Comparison of ENCODE assay signal across 11 cellular contexts in genomic region chr20:31700747-31701146, GRCh38. TPM values are rescaled to one million over a fixed set of nuclear protein-coding genes. Genes with fewer than 3 reads are reported as not detected.
DNase-seq lines count a peak whose midpoint lies in the region; ATAC-seq and TF ChIP-seq lines count a peak whose summit lies in the region.
"Had no signal": no experiment of that assay in that cellular context is flagged by ENCODE, and none has a peak within 500 bp of the region (broad histone marks: within the 10 kb centered on the region; RNA-seq: fewer than 3 reads in every experiment).

No MANE protein-coding gene starts in this region.

- H3K4me3 ChIP-seq in body of pancreas, result no peak overlapping the region
- no peak overlapping the region for H3K4me3 ChIP-seq in muscle layer of duodenum (ENCODE audit: low read depth in 1 of 2, low read length in 2 of 2)
- H3K4me3 ChIP-seq in upper lobe of left lung, result no peak overlapping the region
- no peak overlapping the region for H3K4me3 ChIP-seq in SJCRH30
- H3K4me3 ChIP-seq: HAP-1 had no signal

- H3K9me3 ChIP-seq in body of pancreas, result no peaks in the 10 kb centered on the region
- no peaks in the 10 kb centered on the region for H3K9me3 ChIP-seq in muscle layer of duodenum (ENCODE audit: control insufficient read depth in 1 of 2, low read length in 2 of 2)
- no peaks in the 10 kb centered on the region for H3K9me3 ChIP-seq in upper lobe of left lung
- H3K9me3 ChIP-seq in SJCRH30 (replicated peaks), result no peaks in the 10 kb centered on the region
- H3K9me3 ChIP-seq: HAP-1 had no signal

- WGBS in body of pancreas, 2 donors, result 60 to 62% methylated on average over 5 of the region's 5 CpGs
- WGBS in upper lobe of left lung, 2 donors, result 82 to 89% methylated on average over 5 of the region's 5 CpGs

- H3K9me3 Mint-ChIP-seq in activated naive CD4-positive, alpha-beta T cell treated with anti-CD3 and anti-CD28 coated beads for 36 hours, result no peaks in the 10 kb centered on the region

- peaks cover 72% of the 10 kb centered on the region for H3K4me1 Mint-ChIP-seq in activated naive CD4-positive, alpha-beta T cell treated with anti-CD3 and anti-CD28 coated beads for 36 hours (ENCODE audit: low read depth)

- no peak for TF ChIP-seq EP300 in upper lobe of left lung (IDR thresholded peaks at IDR 0.05)

- no peaks in the 10 kb centered on the region for H3K27me3 Mint-ChIP-seq in activated naive CD4-positive, alpha-beta T cell treated with anti-CD3 and anti-CD28 coated beads for 36 hours (ENCODE audit: low read depth)

- TF ChIP-seq POLR2A in body of pancreas (IDR thresholded peaks at IDR 0.05), result no peak
- TF ChIP-seq POLR2A in upper lobe of left lung (IDR thresholded peaks at IDR 0.05), result no peak

- TF ChIP-seq CTCF in body of pancreas (IDR thresholded peaks at IDR 0.05) (no peak), upper lobe of left lung (IDR thresholded peaks at IDR 0.05) (no peak)

- ATAC-seq in body of pancreas (no peak), upper lobe of left lung (ENCODE audit: low FRiP score in 2 of 2) (no peak), GM18858 (IDR thresholded peaks at IDR 0.05; ENCODE audit: unreplicated experiment) (no peak)

- H3K27ac ChIP-seq in body of pancreas, result peak overlapping the region in 3 of 4 donors; percentile 74 to 94 (median 82)
- peak overlapping the region; percentile 92 for H3K27ac ChIP-seq in muscle layer of duodenum (ENCODE audit: low read length)
- H3K27ac ChIP-seq in upper lobe of left lung, result peak overlapping the region; percentile 82 to 99 (median 90)
- H3K27ac ChIP-seq in SJCRH30, result no peak overlapping the region

- CTCF ChIA-PET in activated naive CD4-positive, alpha-beta T cell treated with anti-CD3 and anti-CD28 coated beads for 36 hours (lab: Charles Lee), result interaction anchor here (0.6 to 6.2 kb wide), 6 partner anchors 12 to 67 kb away, joined by 3 to 37 read pairs (median 3); no protein-coding TSS in a partner anchor

- peaks cover 46% of the 10 kb centered on the region for H3K36me3 Mint-ChIP-seq in activated naive CD4-positive, alpha-beta T cell treated with anti-CD3 and anti-CD28 coated beads for 36 hours (ENCODE audit: low read depth)

- H3K27ac Mint-ChIP-seq in activated naive CD4-positive, alpha-beta T cell treated with anti-CD3 and anti-CD28 coated beads for 36 hours, result peak overlapping the region; percentile 91

- no peaks in the 10 kb centered on the region for H3K36me3 ChIP-seq in body of pancreas (replicated peaks in 1 of 2; ENCODE audit: insufficient read depth in 1 of 2, low read depth in 2 of 2)
- peaks cover under 1 to 5% of the 10 kb centered on the region in 2 donors for H3K36me3 ChIP-seq in muscle layer of duodenum (ENCODE audit: control insufficient read depth in 1 of 2, insufficient read depth in 2 of 2, low read length in 2 of 2)
- H3K36me3 ChIP-seq in upper lobe of left lung, result peaks cover 0 to 38% (median 7%) of the 10 kb centered on the region in 4 donors
- peaks cover 10% of the 10 kb centered on the region for H3K36me3 ChIP-seq in SJCRH30

- H3K4me1 ChIP-seq in body of pancreas (peaks cover 85% of the 10 kb centered on the region), muscle layer of duodenum (ENCODE audit: control insufficient read depth in 1 of 2, insufficient read depth in 2 of 2, low read length in 2 of 2) (peaks cover 15 to 19% of the 10 kb centered on the region in 2 donors), upper lobe of left lung (peaks cover 65 to 97% (median 83%) of the 10 kb centered on the region in 4 donors), SJCRH30 (peaks cover 30% of the 10 kb centered on the region)

- H3K27me3 ChIP-seq in body of pancreas, result no peaks in the 10 kb centered on the region
- H3K27me3 ChIP-seq in muscle layer of duodenum (ENCODE audit: low read depth, low read length), result no peaks in the 10 kb centered on the region
- no peaks in the 10 kb centered on the region for H3K27me3 ChIP-seq in upper lobe of left lung
- no peaks in the 10 kb centered on the region for H3K27me3 ChIP-seq in SJCRH30

- no peak for DNase-seq in activated naive CD4-positive, alpha-beta T cell treated with anti-CD3 and anti-CD28 coated beads for 36 hours
- no peak for DNase-seq in activated naive CD4-positive, alpha-beta T cell (lab: John Stamatoyannopoulos, UW)
- DNase-seq in body of pancreas (no peak), upper lobe of left lung (no peak), SJCRH30 (no peak), C1 segment of cervical spinal cord (lab: John Stamatoyannopoulos, UW) (no peak)
- DNase-seq: effector CD4-positive, alpha-beta T cell; occipital lobe had no signal

- no peak overlapping the region for H3K4me3 Mint-ChIP-seq in activated naive CD4-positive, alpha-beta T cell treated with anti-CD3 and anti-CD28 coated beads for 36 hours

- intact Hi-C loops in activated naive CD4-positive, alpha-beta T cell treated with anti-CD3 and anti-CD28 coated beads for 36 hours (cut with micrococcal nuclease), result no loop called here
- intact Hi-C loops in body of pancreas (cut with DNase I), result no loop called here

RNA-seq across cellular contexts. Expression of gene BCL2L1, which starts 21.9 kb away (rescaled TPM):
- 10 to 100 TPM; 87.9 to 89.2 TPM for total RNA-seq in activated naive CD4-positive, alpha-beta T cell treated with anti-CD3 and anti-CD28 coated beads for 36 hours
- total RNA-seq in body of pancreas, result 100 to 1,000 TPM in 1 of 2 donors, 10 to 100 TPM in 1; 96.2 to 103 TPM
- 100 to 1,000 TPM; 131 to 245 (median 182) TPM for total RNA-seq in upper lobe of left lung
- 33.1 and 33.4 TPM in 2 replicates for total RNA-seq in SJCRH30 (2014; rRNA removed; shearing (Covaris generic))

RNA-seq across cellular contexts. Expression of gene TPX2, which starts 38.3 kb away (rescaled TPM):
- total RNA-seq in activated naive CD4-positive, alpha-beta T cell treated with anti-CD3 and anti-CD28 coated beads for 36 hours, result 100 to 1,000 TPM; 166 to 175 TPM
- not detected for total RNA-seq in body of pancreas
- total RNA-seq in upper lobe of left lung, result 1 to 10 TPM; 1.0 to 6.7 (median 3.8) TPM
- 237 and 240 TPM in 2 replicates for total RNA-seq in SJCRH30 (2014; rRNA removed; shearing (Covaris generic))

Comparison
In these comparisons a context has a peak if more than half of its experiments do, and no peak if none do; other contexts are left out.
1. RNA of gene TPX2, which starts 38.3 kb away (total RNA-seq): 237 to 240 TPM in SJCRH30 and 166 to 175 TPM in activated naive CD4-positive, alpha-beta T cell treated with anti-CD3 and anti-CD28 coated beads for 36 hours; 1.0 to 6.7 TPM in upper lobe of left lung and not detected in body of pancreas; every median in the first group is over 10 times any median in the second.